In the genomic region with DNA sequence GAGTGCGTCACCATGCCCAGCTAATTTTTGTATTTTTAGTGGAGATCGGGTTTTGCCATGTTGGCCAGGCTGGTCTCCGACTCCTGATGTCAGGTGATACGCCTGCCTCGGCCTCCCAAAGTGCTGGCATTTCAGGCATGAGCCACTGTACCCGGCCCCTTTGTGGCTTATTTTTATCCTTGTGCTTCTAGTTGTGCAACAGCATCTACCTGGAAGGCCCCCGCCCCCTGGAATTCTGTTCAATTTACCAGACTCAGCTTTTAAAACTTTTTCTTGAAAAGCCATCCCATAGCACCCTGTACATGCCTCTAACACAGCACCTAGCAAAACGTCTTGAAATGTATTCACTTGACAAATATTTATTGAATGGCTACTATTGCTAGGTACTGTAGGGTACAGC, we compare ENCODE assay signal across 28 cellular contexts.
"Had no signal": no experiment of that assay in that cellular context is flagged by ENCODE, and none has a peak within 500 bp of the region (broad histone marks: within the 10 kb centered on the region; RNA-seq: fewer than 3 reads in every experiment).

No MANE protein-coding gene starts in this region.

- DNase-seq: colonic mucosa; cortex of kidney; dermis blood vessel endothelial cell; dorsolateral prefrontal cortex; effector CD4-positive, alpha-beta T cell; effector CD8-positive, alpha-beta T cell; effector memory CD4-positive, alpha-beta T cell; effector memory CD8-positive, alpha-beta T cell; endodermal cell; esophagus squamous epithelium; foreskin fibroblast; foreskin keratinocyte; foreskin melanocyte; gastrocnemius medialis; glutamatergic neuron; head of caudate nucleus; heart left ventricle; heart right ventricle had no signal

- ATAC-seq: effector memory CD8-positive, alpha-beta T cell; esophagus mucosa; foreskin keratinocyte; gastrocnemius medialis; gastroesophageal sphincter; heart left ventricle; heart right ventricle had no signal

- H3K27me3 ChIP-seq: colonic mucosa, dorsolateral prefrontal cortex, esophagus muscularis mucosa, esophagus squamous epithelium, foreskin keratinocyte, gastrocnemius medialis, gastroesophageal sphincter, heart left ventricle, heart right ventricle had no signal

- FAIRE-seq: colon, endometrium, endothelial cell of umbilical vein, frontal cortex had no signal

- H3K9me3 Mint-ChIP-seq: dendritic cell treated with granulocyte-macrophage colony-stimulating factor and Interleukin-4, amounts not matched to agents 40 ng/mL and 50 ng/mL, for 4 days; effector memory CD8-positive, alpha-beta T cell had no signal

- H3K27ac Mint-ChIP-seq: dendritic cell treated with granulocyte-macrophage colony-stimulating factor and Interleukin-4, amounts not matched to agents 40 ng/mL and 50 ng/mL, for 4 days; effector memory CD8-positive, alpha-beta T cell; endodermal cell had no signal

- H3K9me3 ChIP-seq: colonic mucosa, esophagus muscularis mucosa, esophagus squamous epithelium, gastrocnemius medialis, gastroesophageal sphincter, heart left ventricle, heart right ventricle had no signal

- H3K4me3 ChIP-seq: colonic mucosa, coronary artery, dorsolateral prefrontal cortex, esophagus muscularis mucosa, esophagus squamous epithelium, gastrocnemius medialis, gastroesophageal sphincter, heart left ventricle, heart right ventricle had no signal

- H3K27ac ChIP-seq: colonic mucosa, coronary artery, dorsolateral prefrontal cortex, epithelial cell of prostate, esophagus muscularis mucosa, esophagus squamous epithelium, foreskin keratinocyte, gastrocnemius medialis, gastroesophageal sphincter, heart left ventricle, heart right ventricle had no signal

- H3K4me3 Mint-ChIP-seq: dendritic cell treated with granulocyte-macrophage colony-stimulating factor and Interleukin-4, amounts not matched to agents 40 ng/mL and 50 ng/mL, for 4 days; effector memory CD8-positive, alpha-beta T cell; endodermal cell had no signal

- H3K4me1 ChIP-seq: colonic mucosa, esophagus muscularis mucosa, esophagus squamous epithelium, foreskin keratinocyte, gastrocnemius medialis, gastroesophageal sphincter had no signal

- H3K27me3 Mint-ChIP-seq: effector memory CD8-positive, alpha-beta T cell had no signal

- H3K36me3 ChIP-seq: colonic mucosa, esophagus muscularis mucosa, esophagus squamous epithelium, gastrocnemius medialis, gastroesophageal sphincter, heart left ventricle, heart right ventricle had no signal
